18 cellular contexts compared by ENCODE assay signal in genomic region chr3:170247875-170248274, GRCh38. TPM values are rescaled to one million over a fixed set of nuclear protein-coding genes. Genes with fewer than 3 reads are reported as not detected.
DNase-seq lines count a peak whose midpoint lies in the region; ATAC-seq and TF ChIP-seq lines count a peak whose summit lies in the region.
"Had no signal": no experiment of that assay in that cellular context is flagged by ENCODE, and none has a peak within 500 bp of the region (broad histone marks: within the 10 kb centered on the region; RNA-seq: fewer than 3 reads in every experiment).

No MANE protein-coding gene starts in this region.

- H3K4me3 ChIP-seq in left ventricle myocardium inferior = no peak overlapping the region
- H3K4me3 ChIP-seq: heart right ventricle had no signal

- peaks cover 27% of the 10 kb centered on the region for H3K36me3 ChIP-seq in left ventricle myocardium inferior

- H3K4me3 Mint-ChIP-seq in activated T-helper 17 cell treated with anti-CD3 and anti-CD28 coated beads, Interleukin-2, amount 50 U/mL, for 72 hours = no peak overlapping the region
- H3K4me3 Mint-ChIP-seq in osteocyte (ENCODE audit: unreplicated experiment) = no peak overlapping the region
- H3K4me3 Mint-ChIP-seq: memory B cell; natural killer cell treated with Interleukin-12 subunit alpha and Interleukin-12 subunit beta and Interleukin-15 and Interleukin-18, amount 100 ng/mL, for 72 hours had no signal

- H3K4me1 Mint-ChIP-seq in activated T-helper 17 cell treated with anti-CD3 and anti-CD28 coated beads, Interleukin-2, amount 50 U/mL, for 72 hours = no peaks in the 10 kb centered on the region
- no peaks in the 10 kb centered on the region for H3K4me1 Mint-ChIP-seq in osteocyte (ENCODE audit: unreplicated experiment)

- intact Hi-C loops in left ventricle myocardium inferior (cut with micrococcal nuclease) = no loop called here

- no peaks in the 10 kb centered on the region for H3K27me3 Mint-ChIP-seq in activated T-helper 17 cell treated with anti-CD3 and anti-CD28 coated beads, Interleukin-2, amount 50 U/mL, for 72 hours
- no peaks in the 10 kb centered on the region for H3K27me3 Mint-ChIP-seq in osteocyte (ENCODE audit: unreplicated experiment)
- H3K27me3 Mint-ChIP-seq: memory B cell; natural killer cell treated with Interleukin-12 subunit alpha and Interleukin-12 subunit beta and Interleukin-15 and Interleukin-18, amount 100 ng/mL, for 72 hours had no signal

- no peak overlapping the region for H3K27ac Mint-ChIP-seq in activated T-helper 17 cell treated with anti-CD3 and anti-CD28 coated beads, Interleukin-2, amount 50 U/mL, for 72 hours
- no peak overlapping the region for H3K27ac Mint-ChIP-seq in osteocyte (ENCODE audit: unreplicated experiment)
- H3K27ac Mint-ChIP-seq: memory B cell; natural killer cell treated with Interleukin-12 subunit alpha and Interleukin-12 subunit beta and Interleukin-15 and Interleukin-18, amount 100 ng/mL, for 72 hours had no signal

- TF ChIP-seq CTCF in left ventricle myocardium inferior (IDR thresholded peaks at IDR 0.05; ENCODE audit: borderline replicate concordance) (no peak), osteocyte (IDR thresholded peaks at IDR 0.05) (no peak)

- ATAC-seq in GM18511 (IDR thresholded peaks at IDR 0.05; ENCODE audit: unreplicated experiment) (peak; percentile 46), GM21423 (IDR thresholded peaks at IDR 0.05; ENCODE audit: unreplicated experiment) (peak; percentile 27), HG02973 (IDR thresholded peaks at IDR 0.05; ENCODE audit: unreplicated experiment) (peak; percentile 25), esophagus mucosa (no peak)
- peak; percentile 21 for ATAC-seq in activated T-helper 17 cell treated with anti-CD3 and anti-CD28 coated beads, Interleukin-2, amount 50 U/mL, for 72 hours (replicated peaks)
- ATAC-seq: heart right ventricle; natural killer cell treated with Interleukin-12 subunit alpha and Interleukin-12 subunit beta and Interleukin-15 and Interleukin-18, amount 100 ng/mL, for 72 hours had no signal

- no peaks in the 10 kb centered on the region for H3K4me1 ChIP-seq in left ventricle myocardium inferior
- H3K4me1 ChIP-seq: heart right ventricle had no signal

- no peaks in the 10 kb centered on the region for H3K9me3 ChIP-seq in left ventricle myocardium inferior (replicated peaks)
- H3K9me3 ChIP-seq: heart right ventricle had no signal

- H3K9me3 Mint-ChIP-seq in activated T-helper 17 cell treated with anti-CD3 and anti-CD28 coated beads, Interleukin-2, amount 50 U/mL, for 72 hours = no peaks in the 10 kb centered on the region
- no peaks in the 10 kb centered on the region for H3K9me3 Mint-ChIP-seq in osteocyte (ENCODE audit: unreplicated experiment)
- H3K9me3 Mint-ChIP-seq: natural killer cell treated with Interleukin-12 subunit alpha and Interleukin-12 subunit beta and Interleukin-15 and Interleukin-18, amount 100 ng/mL, for 72 hours had no signal

- no peaks in the 10 kb centered on the region for H3K27me3 ChIP-seq in left ventricle myocardium inferior (ENCODE audit: low read depth)
- H3K27me3 ChIP-seq: heart right ventricle had no signal

- H3K27ac ChIP-seq in left ventricle myocardium inferior (replicated peaks) = no peak overlapping the region
- H3K27ac ChIP-seq: heart right ventricle had no signal

- H3K36me3 Mint-ChIP-seq in activated T-helper 17 cell treated with anti-CD3 and anti-CD28 coated beads, Interleukin-2, amount 50 U/mL, for 72 hours (ENCODE audit: low read depth) = peaks cover 34% of the 10 kb centered on the region
- H3K36me3 Mint-ChIP-seq in osteocyte (ENCODE audit: unreplicated experiment) = peaks cover 21% of the 10 kb centered on the region
- H3K36me3 Mint-ChIP-seq: natural killer cell treated with Interleukin-12 subunit alpha and Interleukin-12 subunit beta and Interleukin-15 and Interleukin-18, amount 100 ng/mL, for 72 hours had no signal

- DNase-seq in left ventricle myocardium inferior (no peak), osteocyte (ENCODE audit: extremely low spot score, unreplicated experiment) (no peak), mesenteric fat pad (ENCODE audit: low spot score) (no peak)
- DNase-seq: activated gamma-delta T cell; amniotic stem cell; central memory CD4-positive, alpha-beta T cell; effector CD4-positive, alpha-beta T cell; heart right ventricle; NCI-H1417; NCI-H2227 treated with DMSO at 0.1 percent for 48 hours; SW 1271 had no signal

RNA-seq across cellular contexts. Expression of gene PRKCI, which starts 25.7 kb away (rescaled TPM):
- 10 to 100 TPM; 21.3 to 27.1 TPM for total RNA-seq in activated T-helper 17 cell treated with anti-CD3 and anti-CD28 coated beads, Interleukin-2, amount 50 U/mL, for 72 hours
- total RNA-seq in left ventricle myocardium inferior = 10.9 TPM
- total RNA-seq in esophagus mucosa = 28.5 TPM
- total RNA-seq in osteocyte = 43.8 and 48.0 TPM in 2 replicates
- 16.7 TPM for total RNA-seq in mesenteric fat pad
